Comparison of ENCODE assay signal across 20 cellular contexts in the genomic region with DNA sequence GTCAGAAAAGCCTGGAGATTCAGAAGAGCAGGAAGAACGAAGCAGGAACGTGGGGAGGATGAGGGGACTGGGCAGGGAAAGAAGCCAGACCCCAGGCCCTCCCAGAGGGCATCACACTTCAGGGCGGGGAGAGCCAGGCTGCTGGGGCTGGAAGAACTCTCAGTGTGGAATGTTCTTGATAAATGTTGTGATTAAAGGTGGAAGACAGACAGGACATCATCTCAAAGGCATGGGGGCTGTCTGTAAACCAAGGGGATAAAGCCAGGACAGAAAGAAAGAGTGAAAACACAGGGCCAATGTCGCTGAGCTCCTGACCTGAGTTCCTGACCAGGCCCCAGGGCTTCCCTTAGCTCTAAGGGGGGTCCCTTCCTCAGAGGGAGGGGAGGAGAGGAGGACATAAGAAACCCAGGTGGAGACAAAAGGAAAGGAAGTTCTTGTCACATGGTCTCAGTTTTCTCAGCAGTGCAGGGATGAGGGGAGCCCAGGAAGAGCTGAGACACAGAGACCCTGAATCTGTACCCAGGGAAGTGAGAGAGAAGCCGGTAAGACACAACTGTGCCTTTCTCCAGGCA. TPM values are rescaled to one million over a fixed set of nuclear protein-coding genes. Genes with fewer than 3 reads are reported as not detected.
DNase-seq lines count a peak whose midpoint lies in the region; ATAC-seq, FAIRE-seq and TF ChIP-seq lines count a peak whose summit lies in the region.
"Had no signal": no experiment of that assay in that cellular context is flagged by ENCODE, and none has a peak within 500 bp of the region (broad histone marks: within the 10 kb centered on the region; RNA-seq: fewer than 3 reads in every experiment).

No MANE protein-coding gene starts in this region.

- TF ChIP-seq POLR2A in H1 (IDR thresholded peaks at IDR 0.05; ENCODE audit: control extremely low read depth in 1 of 2, low read depth in 2 of 2, low read length in 2 of 2), result no peak

- H2AFZ ChIP-seq in H1 (ENCODE audit: low read length), result no peak overlapping the region

- peaks cover 0 to 1% of the 10 kb centered on the region in 2 experiments for H4K20me1 ChIP-seq in H1 (replicated peaks in 1 of 2; ENCODE audit: control insufficient read depth in 1 of 2, insufficient read depth in 2 of 2, low read length in 2 of 2)

- 83% methylated on average over 5 of the region's 5 CpGs; no CpG with 5 or more reads in 1 of the 2 experiments for WGBS in H1 (ENCODE audit: extremely low coverage in 1 of 2, insufficient coverage in 1 of 2, insufficient read length in 1 of 2, insufficient replicate concordance in 2 of 2, low coverage in 1 of 2, low lambda C conversion rate in 2 of 2, missing lambda C conversion rate in 1 of 2), 2 experiments

- no peak overlapping the region; the same call in 1 of the 2 replicates for H2BK5ac ChIP-seq in H1 (ENCODE audit: low read depth, low read length)

- H3K9ac ChIP-seq in HUES6 (ENCODE audit: low read length) (no peak overlapping the region), H1 (replicated peaks in 1 of 4; ENCODE audit: extremely low read depth in 1 of 4, low read depth in 3 of 4, low read length in 3 of 4) (no peak overlapping the region)
- H3K9ac ChIP-seq: KMS-11 had no signal

- H3K36me3 ChIP-seq in CD8-positive, alpha-beta T cell (ENCODE audit: insufficient read depth, low read length), result no peaks in the 10 kb centered on the region
- H3K36me3 ChIP-seq in HUES6 (ENCODE audit: control insufficient read depth, insufficient read depth, low read length) (peaks cover 11% of the 10 kb centered on the region), H1 (ENCODE audit: control insufficient read depth in 2 of 4, insufficient read depth in 4 of 4, low read length in 3 of 4) (peaks cover 0 to 9% (median 5%) of the 10 kb centered on the region in 4 experiments; a peak in 3 of 8 replicates)
- peaks cover 0 to 33% (median 6%) of the 10 kb centered on the region in 3 experiments for H3K36me3 ChIP-seq in naive thymus-derived CD4-positive, alpha-beta T cell (ENCODE audit: control insufficient read depth in 2 of 3, insufficient read depth in 3 of 3, low read length in 3 of 3)

- peaks cover 46% of the 10 kb centered on the region for H3K36me3 Mint-ChIP-seq in CD8-positive, alpha-beta T cell
- peaks cover 13 to 28% (median 20%) of the 10 kb centered on the region in 5 donors for H3K36me3 Mint-ChIP-seq in naive thymus-derived CD4-positive, alpha-beta T cell

- peaks cover 0 to 15% of the 10 kb centered on the region in 2 experiments; a peak in 1 of 4 replicates for H3K79me2 ChIP-seq in H1 (ENCODE audit: control insufficient read depth in 1 of 2, insufficient read depth in 2 of 2, low read length in 2 of 2)

- no peak overlapping the region for H3K23ac ChIP-seq in H1 (ENCODE audit: insufficient read length)

- no peak overlapping the region for H4K91ac ChIP-seq in H1 (replicated peaks; ENCODE audit: insufficient read length, low read length)

- 0 out of 2 replicates have a peak overlapping the region, but pooled peaks have one; percentile 12 for H2BK15ac ChIP-seq in H1 (ENCODE audit: low read length)

- H2BK20ac ChIP-seq in H1 (ENCODE audit: low read length), result no peak overlapping the region; the same call in 1 of the 2 replicates

- no peak overlapping the region for H4K8ac ChIP-seq in H1 (ENCODE audit: extremely low read depth, insufficient read depth, low read length)

- no peaks in the 10 kb centered on the region for H3K27me3 Mint-ChIP-seq in CD8-positive, alpha-beta T cell (ENCODE audit: low read depth)
- no peaks in the 10 kb centered on the region for H3K27me3 Mint-ChIP-seq in naive thymus-derived CD4-positive, alpha-beta T cell
- H3K27me3 Mint-ChIP-seq: activated CD4-positive, alpha-beta memory T cell treated with anti-CD3 and anti-CD28 coated beads, Interleukin-2, amount 10 ng/mL, durations not matched to agents 7 days and 5 days had no signal

- H2BK12ac ChIP-seq in H1 (ENCODE audit: low read depth, low read length), result no peak overlapping the region

- H3K27ac ChIP-seq in CD8-positive, alpha-beta T cell (ENCODE audit: low read depth, low read length), result no peak overlapping the region
- H3K27ac ChIP-seq in HUES6 (ENCODE audit: low read depth, low read length) (peak overlapping the region; percentile 31; the same call in 1 of the 2 replicates), H1 (ENCODE audit: low read depth, low read length) (no peak overlapping the region)
- H3K27ac ChIP-seq in naive thymus-derived CD4-positive, alpha-beta T cell (ENCODE audit: low read depth, low read length), result no peak overlapping the region
- H3K27ac ChIP-seq: HL-60, KMS-11 had no signal

- H3K56ac ChIP-seq in H1 (replicated peaks; ENCODE audit: insufficient read length, low read depth, low read length), result no peak overlapping the region

- H2AK5ac ChIP-seq in H1 (ENCODE audit: low read depth, low read length), result 0 out of 2 replicates have a peak overlapping the region, but pooled peaks have one; percentile 20

- no peak overlapping the region for H3K4me3 Mint-ChIP-seq in CD8-positive, alpha-beta T cell
- H3K4me3 Mint-ChIP-seq in naive thymus-derived CD4-positive, alpha-beta T cell, result no peak overlapping the region
- H3K4me3 Mint-ChIP-seq: activated CD4-positive, alpha-beta memory T cell treated with anti-CD3 and anti-CD28 coated beads, Interleukin-2, amount 10 ng/mL, durations not matched to agents 7 days and 5 days had no signal

- no peak overlapping the region for H3K14ac ChIP-seq in H1 (ENCODE audit: insufficient read length)

- no peaks in the 10 kb centered on the region for H3K27me3 ChIP-seq in CD8-positive, alpha-beta T cell (ENCODE audit: insufficient read depth, low read length)
- H3K27me3 ChIP-seq in HUES6 (ENCODE audit: control insufficient read depth, insufficient read depth, low read length) (no peaks in the 10 kb centered on the region), H1 (replicated peaks in 1 of 4; ENCODE audit: control insufficient read depth in 3 of 4, extremely low read depth in 1 of 4, insufficient read depth in 3 of 4, low read length in 3 of 4) (no peaks in the 10 kb centered on the region)
- H3K27me3 ChIP-seq in naive thymus-derived CD4-positive, alpha-beta T cell (ENCODE audit: control insufficient read depth in 2 of 2, insufficient read depth in 2 of 2, low read length in 2 of 2), result no peaks in the 10 kb centered on the region

- intact Hi-C loops in CD8-positive, alpha-beta T cell (cut with DNase I, micrococcal nuclease), result no loop called here
- intact Hi-C loops in naive thymus-derived CD4-positive, alpha-beta T cell (cut with micrococcal nuclease), result no loop called here

- no peaks in the 10 kb centered on the region for H3K9me3 ChIP-seq in CD8-positive, alpha-beta T cell (ENCODE audit: low read length)
- H3K9me3 ChIP-seq in HUES6 (ENCODE audit: control insufficient read depth, insufficient read depth, low read depth, low read length) (peaks cover 8% of the 10 kb centered on the region), H1 (ENCODE audit: insufficient read depth in 2 of 2, low read depth in 1 of 2, low read length in 1 of 2) (no peaks in the 10 kb centered on the region; a peak in 2 of 4 replicates)
- H3K9me3 ChIP-seq in naive thymus-derived CD4-positive, alpha-beta T cell (ENCODE audit: control insufficient read depth in 2 of 3, low read length in 3 of 3), result peaks cover 0 to 5% (median 3%) of the 10 kb centered on the region in 3 experiments

- no peak for ATAC-seq in CD8-positive, alpha-beta T cell
- no peak for ATAC-seq in naive thymus-derived CD4-positive, alpha-beta T cell
- ATAC-seq in HG03521 (IDR thresholded peaks at IDR 0.05; ENCODE audit: unreplicated experiment) (no peak), GM18498 (IDR thresholded peaks at IDR 0.05; ENCODE audit: unreplicated experiment) (no peak)
- ATAC-seq: mucosa of descending colon, PC-3 had no signal

- TF ChIP-seq CTCF in CD8-positive, alpha-beta T cell (IDR thresholded peaks at IDR 0.05), result no peak
- no peak for TF ChIP-seq CTCF in H1 (IDR thresholded peaks at IDR 0.05; ENCODE audit: control extremely low read depth in 1 of 3, insufficient read depth in 1 of 3, low read depth in 1 of 3, low read length in 3 of 3)

- no peak overlapping the region for H4K5ac ChIP-seq in H1 (ENCODE audit: insufficient read length, low read depth, low read length)

- H2BK120ac ChIP-seq in H1 (replicated peaks; ENCODE audit: low read depth, low read length), result no peak overlapping the region

- H3K27ac Mint-ChIP-seq in CD8-positive, alpha-beta T cell, result peak overlapping the region; percentile 41
- peak overlapping the region in 8 of 9 donors; percentile 0 to 88 (median 59) for H3K27ac Mint-ChIP-seq in naive thymus-derived CD4-positive, alpha-beta T cell
- H3K27ac Mint-ChIP-seq: activated CD4-positive, alpha-beta memory T cell treated with anti-CD3 and anti-CD28 coated beads, Interleukin-2, amount 10 ng/mL, durations not matched to agents 7 days and 5 days had no signal

- H3K4me3 ChIP-seq in CD8-positive, alpha-beta T cell (ENCODE audit: low read depth, low read length), result no peak overlapping the region
- H3K4me3 ChIP-seq in HUES6 (ENCODE audit: low read depth, low read length) (no peak overlapping the region), H1 (ENCODE audit: extremely low read depth in 1 of 4, insufficient read depth in 2 of 4, low read depth in 3 of 4, low read length in 4 of 4) (no peak overlapping the region)
- H3K4me3 ChIP-seq in naive thymus-derived CD4-positive, alpha-beta T cell (ENCODE audit: low read length), result no peak overlapping the region
- H3K4me3 ChIP-seq: mucosa of descending colon had no signal

- POLR2A ChIA-PET in CD8-positive, alpha-beta T cell (lab: Charles Lee), result no interaction called here
- POLR2A ChIA-PET in H1 (lab: Charles Lee; ENCODE audit: partially characterized antibody), result no interaction called here
- POLR2A ChIA-PET in naive thymus-derived CD4-positive, alpha-beta T cell (lab: Charles Lee), result no interaction called here

- TF ChIP-seq EP300 in H1 (IDR thresholded peaks at IDR 0.05; ENCODE audit: borderline replicate concordance in 1 of 2, low read depth in 2 of 2, low read length in 2 of 2), result no peak

- CTCF ChIA-PET in CD8-positive, alpha-beta T cell (lab: Charles Lee), result interaction anchor here (0.9 to 1.4 kb wide), 4 partner anchors 9 to 42 kb away, joined by 3 to 7 read pairs (median 4); no protein-coding TSS in a partner anchor
- CTCF ChIA-PET in H1 (lab: Charles Lee; ENCODE audit: partially characterized antibody), result interaction anchor here (1.0 to 2.5 kb wide), 6 partner anchors 9 to 104 kb away, joined by 3 to 8 read pairs (median 4); no protein-coding TSS in a partner anchor
- CTCF ChIA-PET in naive thymus-derived CD4-positive, alpha-beta T cell (lab: Charles Lee), result interaction anchor here (0.6 to 0.7 kb wide), 2 partner anchors 157 to 478 kb away, joined by 3 read pairs; no protein-coding TSS in a partner anchor

- peaks cover 3% of the 10 kb centered on the region; the same call in 1 of the 2 replicates for H3K79me1 ChIP-seq in H1 (ENCODE audit: low read depth, low read length)

- DNase-seq in CD8-positive, alpha-beta T cell, result no peak
- DNase-seq in H1 (ENCODE audit: low read depth in 1 of 2, low spot score in 2 of 2) (no peak), RKO (ENCODE audit: low spot score) (no peak), NCI-H187 treated with DMSO at 0.1 percent for 48 hours (lab: John Stamatoyannopoulos, UW) (no peak)
- no peak for DNase-seq in naive thymus-derived CD4-positive, alpha-beta T cell
- DNase-seq: activated CD4-positive, alpha-beta memory T cell treated with anti-CD3 and anti-CD28 coated beads, Interleukin-2, amount 10 ng/mL, durations not matched to agents 7 days and 5 days; activated effector memory CD4-positive, alpha-beta T cell treated with anti-CD3 and anti-CD28 coated beads, Interleukin-2, amount 50 U/mL, for 16 hours; AML-193; DND-41; NCI-H1436; PC-3 had no signal

- H3K4me2 ChIP-seq in H1 (ENCODE audit: insufficient read depth in 1 of 2, low read depth in 2 of 2, low read length in 2 of 2), result peak overlapping the region in 1 of 2 experiments; percentile 4; a peak in 1 of 4 replicates
- H3K4me2 ChIP-seq: KMS-11 had no signal

- H3K23me2 ChIP-seq in H1 (ENCODE audit: low read depth, low read length), result no peaks in the 10 kb centered on the region

- H3K9me3 Mint-ChIP-seq in CD8-positive, alpha-beta T cell, result peaks cover 5% of the 10 kb centered on the region
- H3K9me3 Mint-ChIP-seq in naive thymus-derived CD4-positive, alpha-beta T cell, result peaks cover 0 to 17% (median 6%) of the 10 kb centered on the region in 11 donors

- H3K4ac ChIP-seq in H1 (replicated peaks; ENCODE audit: insufficient read length, low read depth, low read length), result no peak overlapping the region

- H3K4me1 Mint-ChIP-seq in CD8-positive, alpha-beta T cell (ENCODE audit: low read depth), result peaks cover 21% of the 10 kb centered on the region
- peaks cover 0 to 36% (median 18%) of the 10 kb centered on the region in 7 donors for H3K4me1 Mint-ChIP-seq in naive thymus-derived CD4-positive, alpha-beta T cell

- peak overlapping the region; percentile 11; the same call in 1 of the 2 replicates for H3K18ac ChIP-seq in H1 (ENCODE audit: extremely low read depth, low read length)

- no peak for TF ChIP-seq RAD21 in H1 (IDR thresholded peaks at IDR 0.05 in 1 of 2, conservative IDR thresholded peaks at IDR 0.05 in 1 of 2; ENCODE audit: low read depth in 2 of 2, low read length in 2 of 2)

- no peak for FAIRE-seq in H1 (lab: Jason Lieb, UNC)
- FAIRE-seq: frontal cortex, islet of Langerhans, TTC549 had no signal

- no peaks in the 10 kb centered on the region for H3K4me1 ChIP-seq in CD8-positive, alpha-beta T cell (ENCODE audit: insufficient read depth, low read length)
- H3K4me1 ChIP-seq in HUES6 (ENCODE audit: control insufficient read depth, insufficient read depth, low read length), result peaks cover 48% of the 10 kb centered on the region
- H3K4me1 ChIP-seq in H1 (replicated peaks in 1 of 4; ENCODE audit: control insufficient read depth in 3 of 4, insufficient read depth in 4 of 4, low read length in 3 of 4), result peaks cover 2 to 14% (median 10%) of the 10 kb centered on the region in 4 experiments; a peak in 6 of 7 replicates
- no peaks in the 10 kb centered on the region for H3K4me1 ChIP-seq in naive thymus-derived CD4-positive, alpha-beta T cell (ENCODE audit: control insufficient read depth in 2 of 2, insufficient read depth in 2 of 2, low read length in 2 of 2)

RNA-seq across cellular contexts. Expression of a gene that starts 56.3 kb away (rescaled TPM):
- 10 to 100 TPM; 40.3 to 45.6 TPM for total RNA-seq in CD8-positive, alpha-beta T cell
- 60.1 and 64.0 TPM in 2 replicates for total RNA-seq in H1 (2021; fragmentation: NEBNext Ultra II Directional; extraction: Animal tissue kit (Norgen Biotek cat#: 25700))
- polyA plus RNA-seq in H1 (2011; rRNA removed), result 16.0 and 24.0 TPM in 2 replicates
- 25.0 TPM for polyA plus RNA-seq in H1 (2011; cell fraction: cytosol; rRNA removed)
- polyA plus RNA-seq in H1 (2011; cell fraction: nucleus; rRNA removed), result 18.3 TPM
- 33.2 to 61.8 TPM (median 36.0 TPM) in 4 replicates for polyA plus RNA-seq in H1 (2012, experiment 1 of 2)
- polyA plus RNA-seq in H1 (2012, experiment 2 of 2), result 7.7 TPM
- polyA plus RNA-seq in H1 (2013, experiment 1 of 2), result 42.9 TPM
- 46.9 TPM for polyA plus RNA-seq in H1 (2013, experiment 2 of 2)
- polyA minus RNA-seq in H1 (2011; rRNA and poly(A)+ RNA removed), result 44.8 and 60.0 TPM in 2 replicates
- 33.7 TPM for polyA minus RNA-seq in H1 (2011; cell fraction: cytosol; rRNA and poly(A)+ RNA removed)
- polyA minus RNA-seq in H1 (2011; cell fraction: nucleus; rRNA and poly(A)+ RNA removed), result 68.5 TPM
- 10 to 100 TPM; 42.7 to 59.4 (median 53.5) TPM for total RNA-seq in naive thymus-derived CD4-positive, alpha-beta T cell
- polyA plus RNA-seq in naive thymus-derived CD4-positive, alpha-beta T cell, result 10 to 100 TPM; 32.2 to 47.4 TPM

RNA-seq across cellular contexts. Expression of a gene that starts 56.8 kb away (rescaled TPM):
- total RNA-seq in CD8-positive, alpha-beta T cell, result 100 to 1,000 TPM; 171 to 177 TPM
- 81.9 and 82.7 TPM in 2 replicates for total RNA-seq in H1 (2021; fragmentation: NEBNext Ultra II Directional; extraction: Animal tissue kit (Norgen Biotek cat#: 25700))
- 10.7 and 14.7 TPM in 2 replicates for polyA plus RNA-seq in H1 (2011; rRNA removed)
- 12.5 TPM for polyA plus RNA-seq in H1 (2011; cell fraction: cytosol; rRNA removed)
- 15.2 TPM for polyA plus RNA-seq in H1 (2011; cell fraction: nucleus; rRNA removed)
- polyA plus RNA-seq in H1 (2012, experiment 1 of 2), result 52.2 to 103 TPM (median 60.4 TPM) in 4 replicates
- polyA plus RNA-seq in H1 (2012, experiment 2 of 2), result 62.7 TPM
- polyA plus RNA-seq in H1 (2013, experiment 1 of 2), result 53.6 TPM
- 57.8 TPM for polyA plus RNA-seq in H1 (2013, experiment 2 of 2)
- 17.0 and 27.3 TPM in 2 replicates for polyA minus RNA-seq in H1 (2011; rRNA and poly(A)+ RNA removed)
- 37.3 TPM for polyA minus RNA-seq in H1 (2011; cell fraction: cytosol; rRNA and poly(A)+ RNA removed)
- 21.9 TPM for polyA minus RNA-seq in H1 (2011; cell fraction: nucleus; rRNA and poly(A)+ RNA removed)
- total RNA-seq in naive thymus-derived CD4-positive, alpha-beta T cell, result 100 to 1,000 TPM in 2 of 5 experiments, 10 to 100 TPM in 3; 68.4 to 139 (median 81.9) TPM
- polyA plus RNA-seq in naive thymus-derived CD4-positive, alpha-beta T cell, result 10 to 100 TPM; 16.5 to 19.8 TPM
